1 cellular context compared by ENCODE assay signal in genomic region chr6:44048277-44048676, GRCh38.
TF ChIP-seq lines count a peak whose summit lies in the region.

No MANE protein-coding gene starts in this region.

TF ChIP-seq in IMR-90, 13 proteins besides CTCF, POLR2A, EP300 and RAD21 (continued from another document):
- TF ChIP-seq BHLHE40 (IDR thresholded peaks at IDR 0.05; ENCODE audit: low read depth, low read length) (no peak), SMC3 (IDR thresholded peaks at IDR 0.05; ENCODE audit: low read depth, low read length) (no peak), CEBPB (IDR thresholded peaks at IDR 0.05; ENCODE audit: low read depth, low read length) (no peak), RFX5 (IDR thresholded peaks at IDR 0.05; ENCODE audit: low read depth, low read length) (no peak)
